37 cellular contexts compared by ENCODE assay signal in genomic region chr9:135555910-135556309, GRCh38. TPM values are rescaled to one million over a fixed set of nuclear protein-coding genes. Genes with fewer than 3 reads are reported as not detected.
"Had no signal": no experiment of that assay in that cellular context is flagged by ENCODE, and none has a peak within 500 bp of the region (broad histone marks: within the 10 kb centered on the region; RNA-seq: fewer than 3 reads in every experiment).

No MANE protein-coding gene starts in this region.

- H3K36me3 ChIP-seq: left lung, lower lobe of right lung, ovary, right atrium auricular region, right lobe of liver, stomach, thyroid gland, transverse colon, uterus had no signal

- FAIRE-seq: islet of Langerhans, kidney had no signal

- H3K27me3 ChIP-seq: ovary, right atrium auricular region, right lobe of liver, testis, thyroid gland, transverse colon, uterus had no signal

- H3K27ac ChIP-seq: left lung, lower lobe of right lung, ovary, right atrium auricular region, right lobe of liver, stomach, testis, thyroid gland, transverse colon, uterus had no signal

- DNase-seq: hypothalamus; immature natural killer cell; kidney; left colon; left lung; lower lobe of right lung; mammary epithelial cell; mesenchymal stem cell; naive thymus-derived CD4-positive, alpha-beta T cell; ovary; stimulated activated CD4-positive, alpha-beta T cell treated with anti-CD3 and anti-CD28 coated beads, Interleukin-12 subunit alpha, Interleukin-12 subunit beta, amount 100 ng/mL, for 4 hours; stimulated activated CD4-positive, alpha-beta T cell treated with anti-CD3 and anti-CD28 coated beads, Interleukin-15, amount 100 ng/mL, for 24 hours; stimulated activated CD4-positive, alpha-beta T cell treated with anti-CD3 and anti-CD28 coated beads, Interleukin-2, amount 100 ng/mL, for 24 hours; stimulated activated CD4-positive, alpha-beta T cell treated with anti-CD3 and anti-CD28 coated beads, Interleukin-4, amount 100 ng/mL, for 1 hour; stimulated activated naive B cell treated with anti-CD40 and anti-IgM and Interleukin-4, amounts not matched to agents 10 μg/mL and 1 μg/mL and 100 μg/mL, for 72 hours; stimulated activated naive CD8-positive, alpha-beta T cell treated with anti-CD3 and anti-CD28 coated beads, Interleukin-15, Interleukin-2, amounts not matched to agents 100 U/mL and 50 U/mL, for 24 hours; stomach; testis; thyroid gland; transverse colon; uterus had no signal

- H3K4me3 Mint-ChIP-seq: immature natural killer cell; mesothelial cell of epicardium; naive thymus-derived CD4-positive, alpha-beta T cell; natural killer cell treated with Interleukin-12 subunit alpha and Interleukin-12 subunit beta and Interleukin-15 and Interleukin-18, amount 100 ng/mL, for 72 hours; stimulated activated naive B cell treated with anti-CD40 and anti-IgM and Interleukin-4, amounts not matched to agents 10 μg/mL and 1 μg/mL and 100 μg/mL, for 72 hours had no signal

- H3K27ac Mint-ChIP-seq: immature natural killer cell; mesothelial cell of epicardium; natural killer cell treated with Interleukin-12 subunit alpha and Interleukin-12 subunit beta and Interleukin-15 and Interleukin-18, amount 100 ng/mL, for 72 hours; progenitor cell of endocrine pancreas; stimulated activated naive B cell treated with anti-CD40 and anti-IgM and Interleukin-4, amounts not matched to agents 10 μg/mL and 1 μg/mL and 100 μg/mL, for 72 hours had no signal

- ATAC-seq: left colon; left lung; lower lobe of right lung; naive thymus-derived CD4-positive, alpha-beta T cell; natural killer cell treated with Interleukin-12 subunit alpha and Interleukin-12 subunit beta and Interleukin-15 and Interleukin-18, amount 100 ng/mL, for 72 hours; right lobe of liver; stimulated activated naive B cell treated with anti-CD40 and anti-IgM and Interleukin-4, amounts not matched to agents 10 μg/mL and 1 μg/mL and 100 μg/mL, for 72 hours; stimulated activated naive CD8-positive, alpha-beta T cell treated with anti-CD3 and anti-CD28 coated beads, Interleukin-15, Interleukin-2, amounts not matched to agents 100 U/mL and 50 U/mL, for 24 hours had no signal

- H3K9me3 Mint-ChIP-seq: natural killer cell treated with Interleukin-12 subunit alpha and Interleukin-12 subunit beta and Interleukin-15 and Interleukin-18, amount 100 ng/mL, for 72 hours had no signal

- H3K4me1 ChIP-seq: left lung, lower lobe of right lung, right atrium auricular region, right lobe of liver, stomach, testis, thyroid gland, transverse colon, uterus had no signal

- H3K4me1 Mint-ChIP-seq: immature natural killer cell; stimulated activated naive B cell treated with anti-CD40 and anti-IgM and Interleukin-4, amounts not matched to agents 10 μg/mL and 1 μg/mL and 100 μg/mL, for 72 hours had no signal

- H3K4me2 ChIP-seq: smooth muscle cell had no signal

- H3K9me3 ChIP-seq: left lung, lower lobe of right lung, ovary, right atrium auricular region, right lobe of liver, stomach, testis, thyroid gland, transverse colon, uterus had no signal

- H3K4me3 ChIP-seq: left lung, lower lobe of right lung, ovary, right atrium auricular region, right lobe of liver, smooth muscle cell, stomach, testis, thyroid gland, transverse colon, uterus had no signal

- H3K36me3 Mint-ChIP-seq: immature natural killer cell; mesothelial cell of epicardium; naive thymus-derived CD4-positive, alpha-beta T cell; natural killer cell treated with Interleukin-12 subunit alpha and Interleukin-12 subunit beta and Interleukin-15 and Interleukin-18, amount 100 ng/mL, for 72 hours; stimulated activated naive B cell treated with anti-CD40 and anti-IgM and Interleukin-4, amounts not matched to agents 10 μg/mL and 1 μg/mL and 100 μg/mL, for 72 hours had no signal

RNA-seq across cellular contexts. Expression of gene PAEP, which starts 5.6 kb away (rescaled TPM):
- total RNA-seq: kidney; left colon; left lung; liver; lower lobe of right lung; mammary epithelial cell; mesothelial cell of epicardium; mononuclear cell; myocyte; naive thymus-derived CD4-positive, alpha-beta T cell; natural killer cell treated with Interleukin-12 subunit alpha and Interleukin-12 subunit beta and Interleukin-15 and Interleukin-18, amount 100 ng/mL, for 72 hours; omental fat pad; progenitor cell of endocrine pancreas; pulmonary artery endothelial cell; renal cortical epithelial cell; right atrium auricular region; right lobe of liver; skeletal muscle tissue; stomach; testis; thyroid gland; transverse colon; ureter; uterus had no signal
- polyA plus RNA-seq: immature natural killer cell; liver; mammary epithelial cell; naive thymus-derived CD4-positive, alpha-beta T cell; neural cell; smooth muscle cell; stomach had no signal

RNA-seq across cellular contexts. Expression of gene OBP2A, which starts 10.0 kb away (rescaled TPM):
- total RNA-seq: kidney; left colon; left lung; liver; lower lobe of right lung; mammary epithelial cell; mesothelial cell of epicardium; mononuclear cell; myocyte; naive thymus-derived CD4-positive, alpha-beta T cell; natural killer cell treated with Interleukin-12 subunit alpha and Interleukin-12 subunit beta and Interleukin-15 and Interleukin-18, amount 100 ng/mL, for 72 hours; omental fat pad; progenitor cell of endocrine pancreas; pulmonary artery endothelial cell; renal cortical epithelial cell; right atrium auricular region; right lobe of liver; skeletal muscle tissue; smooth muscle cell; stomach; thyroid gland; transverse colon; ureter; uterus had no signal
- polyA plus RNA-seq: immature natural killer cell; liver; mammary epithelial cell; naive thymus-derived CD4-positive, alpha-beta T cell; neural cell; ovary; stomach had no signal

RNA-seq across cellular contexts. Expression of gene LCN1, which starts 34.7 kb away (rescaled TPM):
- total RNA-seq: kidney; left colon; left lung; liver; lower lobe of right lung; mammary epithelial cell; mesothelial cell of epicardium; mononuclear cell; myocyte; naive thymus-derived CD4-positive, alpha-beta T cell; natural killer cell treated with Interleukin-12 subunit alpha and Interleukin-12 subunit beta and Interleukin-15 and Interleukin-18, amount 100 ng/mL, for 72 hours; omental fat pad; progenitor cell of endocrine pancreas; pulmonary artery endothelial cell; renal cortical epithelial cell; right atrium auricular region; right lobe of liver; skeletal muscle tissue; stomach; testis; thyroid gland; transverse colon; ureter had no signal
- polyA plus RNA-seq: immature natural killer cell; liver; mammary epithelial cell; naive thymus-derived CD4-positive, alpha-beta T cell; neural cell; ovary; stomach had no signal
